In the genomic region with DNA sequence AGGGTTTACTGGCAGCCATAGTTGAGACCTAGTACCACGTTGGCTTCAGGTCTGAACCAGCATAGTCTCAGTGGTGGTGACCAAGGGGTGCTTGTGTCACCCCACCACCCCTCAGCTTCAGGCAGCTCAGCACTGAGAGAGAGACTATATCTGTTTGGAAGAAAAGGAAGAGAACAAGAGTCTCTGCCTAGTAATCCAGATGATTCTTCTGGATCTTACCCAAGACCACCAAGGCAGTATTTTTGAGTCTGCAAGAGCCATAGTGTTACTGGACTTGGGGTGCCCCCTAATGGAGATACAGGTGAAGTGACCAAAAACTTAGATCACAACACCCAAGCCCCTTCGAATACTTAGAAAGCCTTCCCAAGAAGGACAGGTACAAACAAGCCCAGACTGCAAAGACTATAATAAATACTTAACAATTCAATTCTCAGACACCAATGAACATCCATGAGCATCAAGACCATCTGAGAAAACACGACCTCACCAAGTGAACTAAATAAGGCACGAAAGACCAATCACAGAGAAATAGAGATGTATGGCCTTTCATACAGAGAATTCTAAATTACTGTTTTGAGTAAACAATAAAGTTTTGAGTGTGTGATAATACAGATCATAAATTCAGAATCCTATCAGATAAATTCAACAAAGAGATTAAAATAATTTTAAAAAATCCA, we compare ENCODE assay signal across 8 cellular contexts.
DNase-seq lines count a peak whose midpoint lies in the region; ATAC-seq, FAIRE-seq and TF ChIP-seq lines count a peak whose summit lies in the region.
"Had no signal": no experiment of that assay in that cellular context is flagged by ENCODE, and none has a peak within 500 bp of the region (broad histone marks: within the 10 kb centered on the region; RNA-seq: fewer than 3 reads in every experiment).

No MANE protein-coding gene starts in this region.

- in situ Hi-C loops in astrocyte of the spinal cord (cut with HindIII; ENCODE audit: low sequenced_read_pairs) = no loop called here

- ATAC-seq in HG02798 (IDR thresholded peaks at IDR 0.05; ENCODE audit: poor library complexity, unreplicated experiment) = peak; percentile 64
- ATAC-seq in stimulated activated naive CD8-positive, alpha-beta T cell treated with anti-CD3 and anti-CD28 coated beads, Interleukin-15, Interleukin-2, amounts not matched to agents 100 U/mL and 50 U/mL, for 24 hours = no peak

- FAIRE-seq in kidney (lab: Jason Lieb, UNC) = no peak

- H3K9me3 ChIP-seq in PC-9 (ENCODE audit: insufficient read depth, low read depth) = no peaks in the 10 kb centered on the region
- H3K9me3 ChIP-seq in kidney (ENCODE audit: control insufficient read depth in 1 of 2, low read length in 2 of 2) = no peaks in the 10 kb centered on the region

- no TSS peak for BruUV-seq in PC-9 (replicated peaks; lab: Mats Ljungman, UMichigan)

- H2AFZ ChIP-seq in PC-9 = no peak overlapping the region

- peak; percentile 74 for TF ChIP-seq CTCF in PC-9 (conservative IDR thresholded peaks at IDR 0.05)
- TF ChIP-seq CTCF in astrocyte of the spinal cord (IDR thresholded peaks at IDR 0.05; ENCODE audit: low read depth, low read length) = peak; percentile 70
- peak; percentile 56 for TF ChIP-seq CTCF in kidney (IDR thresholded peaks at IDR 0.05; ENCODE audit: borderline replicate concordance, extremely low read depth, insufficient read depth)

- peak; percentile 32 for DNase-seq in GM04504 (ENCODE audit: low read depth)
- DNase-seq in PC-9 = peak in 1 of 2 experiments; percentile 3
- peak; percentile 75 for DNase-seq in astrocyte of the spinal cord (ENCODE audit: low read depth, low spot score)
- no peak for DNase-seq in kidney
- DNase-seq in stimulated activated naive CD8-positive, alpha-beta T cell treated with anti-CD3 and anti-CD28 coated beads, Interleukin-15, Interleukin-2, amounts not matched to agents 100 U/mL and 50 U/mL, for 24 hours = peak; percentile 32
- no peak for DNase-seq in activated CD4-positive, CD25-positive, alpha-beta regulatory T cell treated with anti-CD3 and anti-CD28 coated beads, Interleukin-2, amount 50 U/mL, for 72 hours

- H4K20me1 ChIP-seq in PC-9 (ENCODE audit: insufficient read depth) = no peaks in the 10 kb centered on the region

- H3K27me3 ChIP-seq in PC-9 (ENCODE audit: insufficient read depth, low read depth) = no peaks in the 10 kb centered on the region

- no peaks in the 10 kb centered on the region for H3F3A ChIP-seq in PC-9 (ENCODE audit: insufficient read depth, low read depth)

- H3K36me3 ChIP-seq in PC-9 (ENCODE audit: low read depth) (no peaks in the 10 kb centered on the region), kidney (ENCODE audit: control insufficient read depth in 1 of 2, insufficient read depth in 2 of 2, low read length in 2 of 2) (no peaks in the 10 kb centered on the region)

- POLR2A ChIA-PET in PC-9 (lab: Charles Lee; ENCODE audit: unreplicated experiment) = no interaction called here

- H3K9me2 ChIP-seq in PC-9 (ENCODE audit: insufficient read depth) = no peaks in the 10 kb centered on the region

- H3K9ac ChIP-seq in kidney (ENCODE audit: low read length in 2 of 2) = no peak overlapping the region

- H3K4me2 ChIP-seq in PC-9 = no peak overlapping the region

- CTCF ChIA-PET in PC-9 (lab: Charles Lee) = interaction anchor here (1.0 kb wide), 1 partner anchor 265 kb away, joined by 18 read pairs; no protein-coding TSS in a partner anchor

- no peaks in the 10 kb centered on the region for H3K79me2 ChIP-seq in PC-9 (ENCODE audit: low read depth)

- intact Hi-C loops in PC-9 (cut with micrococcal nuclease; ENCODE audit: unreplicated experiment) = loop anchor here (10.0 kb wide), 1 partner anchor 275 kb away; a partner anchor contains a TSS
- intact Hi-C loops in kidney (cut with DNase I) = no loop called here

- H3K27ac ChIP-seq in PC-9 = no peak overlapping the region
- no peak overlapping the region for H3K27ac ChIP-seq in kidney (ENCODE audit: low read depth in 2 of 2, low read length in 2 of 2)
- H3K27ac ChIP-seq: epithelial cell of prostate had no signal

- no peaks in the 10 kb centered on the region for H3K4me1 ChIP-seq in PC-9 (replicated peaks; ENCODE audit: insufficient read depth)
- H3K4me1 ChIP-seq in kidney (ENCODE audit: control insufficient read depth in 1 of 2, insufficient read depth in 1 of 2, low read depth in 1 of 2, low read length in 2 of 2) = no peaks in the 10 kb centered on the region

- H3K4me3 ChIP-seq in PC-9 (no peak overlapping the region), astrocyte of the spinal cord (ENCODE audit: low read depth, low read length) (no peak overlapping the region), kidney (ENCODE audit: low read length in 2 of 2) (no peak overlapping the region)

Comparison
In these comparisons a context has a peak if more than half of its experiments do, and no peak if none do; other contexts are left out.
1. DNase-seq: peak in GM04504 (single experiment), astrocyte of the spinal cord (single experiment) and stimulated activated naive CD8-positive, alpha-beta T cell treated with anti-CD3 and anti-CD28 coated beads, Interleukin-15, Interleukin-2, amounts not matched to agents 100 U/mL and 50 U/mL, for 24 hours (single experiment); none in kidney (single experiment) and activated CD4-positive, CD25-positive, alpha-beta regulatory T cell treated with anti-CD3 and anti-CD28 coated beads, Interleukin-2, amount 50 U/mL, for 72 hours (single experiment).
2. Peak in every context shown above with its lines, with median percentiles within 50 percentile points of each other: CTCF ChIP-seq.